20 cellular contexts compared by ENCODE assay signal in genomic region chr6:159951772-159952171, GRCh38. TPM values are rescaled to one million over a fixed set of nuclear protein-coding genes. Genes with fewer than 3 reads are reported as not detected.
DNase-seq lines count a peak whose midpoint lies in the region; ATAC-seq, FAIRE-seq and TF ChIP-seq lines count a peak whose summit lies in the region.
"Had no signal": no experiment of that assay in that cellular context is flagged by ENCODE, and none has a peak within 500 bp of the region (broad histone marks: within the 10 kb centered on the region; RNA-seq: fewer than 3 reads in every experiment).

No MANE protein-coding gene starts in this region.

- FAIRE-seq in K562 (lab: Jason Lieb, UNC): no peak
- FAIRE-seq: H54 had no signal

- POLR2A ChIA-PET in K562 (lab: Yijun Ruan, JAX): interaction anchor here (1.0 to 3.1 kb wide), 2 partner anchors 13 to 16 kb away, joined by 3 to 9 read pairs; no protein-coding TSS in a partner anchor

- no peak overlapping the region for H3K4me3 ChIP-seq in heart left ventricle
- H3K4me3 ChIP-seq in right atrium auricular region: no peak overlapping the region
- H3K4me3 ChIP-seq in K562: no peak overlapping the region
- H3K4me3 ChIP-seq in left lung: no peak overlapping the region
- H3K4me3 ChIP-seq in subcutaneous abdominal adipose tissue (ENCODE audit: low read depth in 1 of 5, low read length in 5 of 5): peak overlapping the region in 1 of 5 donors; percentile 11
- H3K4me3 ChIP-seq in uterus: no peak overlapping the region
- no peak overlapping the region for H3K4me3 ChIP-seq in mammary epithelial cell (replicated peaks in 1 of 3; ENCODE audit: insufficient read depth in 1 of 3, low read depth in 2 of 3, low read length in 3 of 3)
- H3K4me3 ChIP-seq: MG63 had no signal

- intact Hi-C loops in heart left ventricle (cut with DNase I) (no loop called here), K562 (cut with micrococcal nuclease) (no loop called here), left lung (cut with DNase I) (no loop called here), uterus (cut with DNase I; ENCODE audit: low total_unique reads) (no loop called here), mammary epithelial cell (cut with micrococcal nuclease) (no loop called here)

- H3K4me1 ChIP-seq in heart left ventricle: peaks cover 0 to 38% (median 10%) of the 10 kb centered on the region in 12 donors
- H3K4me1 ChIP-seq in right atrium auricular region: no peaks in the 10 kb centered on the region
- H3K4me1 ChIP-seq in K562 (replicated peaks in 1 of 2; ENCODE audit: control insufficient read depth in 2 of 2, insufficient read depth in 2 of 2, low read length in 2 of 2): no peaks in the 10 kb centered on the region
- H3K4me1 ChIP-seq in left lung: peaks cover 23 to 44% of the 10 kb centered on the region in 2 donors
- H3K4me1 ChIP-seq in subcutaneous abdominal adipose tissue (ENCODE audit: control insufficient read depth in 5 of 5, insufficient read depth in 5 of 5, low read length in 5 of 5): peaks cover 1 to 37% (median 19%) of the 10 kb centered on the region in 5 donors
- H3K4me1 ChIP-seq in uterus: no peaks in the 10 kb centered on the region
- H3K4me1 ChIP-seq in mammary epithelial cell (ENCODE audit: insufficient read depth, low read length): no peaks in the 10 kb centered on the region

- TF ChIP-seq RAD21 in K562 (CRISPR knock-in tag; conservative IDR thresholded peaks at IDR 0.05 in 1 of 2, IDR thresholded peaks at IDR 0.05 in 1 of 2): no peak

- in situ Hi-C loops in K562 (cut with MboI): no loop called here
- in situ Hi-C loops in mammary epithelial cell (cut with MboI; ENCODE audit: low sequenced_read_pairs in 2 of 2): no loop called here

- peak in 2 of 5 donors; percentile 36 to 48 for DNase-seq in heart left ventricle
- DNase-seq in right atrium auricular region (ENCODE audit: low spot score): no peak
- DNase-seq in K562 (ENCODE audit: extremely low read depth in 1 of 4, low spot score in 3 of 4): no peak
- DNase-seq in left lung: no peak
- no peak for DNase-seq in kidney tubule cell (ENCODE audit: low spot score)
- no peak for DNase-seq in uterus
- no peak for DNase-seq in mammary epithelial cell
- DNase-seq: 8988T, DMS 273 treated with DMSO at 0.1 percent for 48 hours, HFFc6, Karpas-422, MG63, NCI-H1092, NCI-H146, NCI-H2081, NCI-H510A, NCI-H774 had no signal

- dilution Hi-C loops in mammary epithelial cell (cut with HindIII; ENCODE audit: low sequenced_read_pairs): no loop called here

- H2AFZ ChIP-seq in K562 (ENCODE audit: low read depth, low read length): peak overlapping the region; percentile 35; the same call in 1 of the 2 replicates
- no peak overlapping the region for H2AFZ ChIP-seq in mammary epithelial cell (ENCODE audit: low read depth, low read length)

- no peaks in the 10 kb centered on the region for H3K9me1 ChIP-seq in K562 (ENCODE audit: control insufficient read depth, insufficient read depth, low read length)

- WGBS in heart left ventricle, 4 donors: 52 to 63% (median 58%) methylated on average over 7 of the region's 7 CpGs
- WGBS in K562 (ENCODE audit: insufficient coverage, low coverage, missing lambda C conversion rate): 11% methylated on average over 7 of the region's 7 CpGs
- WGBS in mammary epithelial cell (ENCODE audit: low coverage, missing lambda C conversion rate): 83% methylated on average over 1 of the region's 7 CpGs

- no peaks in the 10 kb centered on the region for H3K9me3 ChIP-seq in heart left ventricle
- H3K9me3 ChIP-seq in right atrium auricular region: no peaks in the 10 kb centered on the region
- no peaks in the 10 kb centered on the region for H3K9me3 ChIP-seq in K562 (replicated peaks; ENCODE audit: control insufficient read depth, insufficient read depth, low read depth, low read length)
- H3K9me3 ChIP-seq in left lung: no peaks in the 10 kb centered on the region
- no peaks in the 10 kb centered on the region for H3K9me3 ChIP-seq in subcutaneous abdominal adipose tissue (ENCODE audit: control insufficient read depth in 5 of 5, low read length in 5 of 5)
- H3K9me3 ChIP-seq in uterus: no peaks in the 10 kb centered on the region
- no peaks in the 10 kb centered on the region for H3K9me3 ChIP-seq in mammary epithelial cell (replicated peaks; ENCODE audit: insufficient read depth, low read length)
- H3K9me3 ChIP-seq: MG63 had no signal

- H3K27ac ChIP-seq in heart left ventricle (peak overlapping the region in 8 of 12 donors; percentile 10 to 69 (median 40)), right atrium auricular region (no peak overlapping the region), K562 (ENCODE audit: extremely low read depth, low read depth, low read length) (no peak overlapping the region), left lung (peak overlapping the region; percentile 68 to 91), subcutaneous abdominal adipose tissue (ENCODE audit: low read depth, low read length) (peak overlapping the region; percentile 67), uterus (peak overlapping the region in 1 of 2 donors; percentile 29), mammary epithelial cell (ENCODE audit: insufficient read depth, low read depth, low read length) (no peak overlapping the region)
- H3K27ac ChIP-seq: C4-2B had no signal

- no peak for TF ChIP-seq EP300 in K562 (IDR thresholded peaks at IDR 0.05; ENCODE audit: low read length)

- H4K20me1 ChIP-seq in K562 (replicated peaks; ENCODE audit: control insufficient read depth, insufficient read depth, low read length) (no peaks in the 10 kb centered on the region), mammary epithelial cell (ENCODE audit: insufficient read depth, low read length) (no peaks in the 10 kb centered on the region)

- TF ChIP-seq POLR2A in heart left ventricle (IDR thresholded peaks at IDR 0.05) (no peak), K562 (conservative IDR thresholded peaks at IDR 0.05) (no peak), uterus (IDR thresholded peaks at IDR 0.05) (no peak)

- no peak overlapping the region; the same call in 1 of the 2 replicates for H3K4me2 ChIP-seq in K562 (ENCODE audit: insufficient read depth, low read length)
- no peak overlapping the region for H3K4me2 ChIP-seq in mammary epithelial cell (ENCODE audit: insufficient read depth, low read depth, low read length)

- no peak for TF ChIP-seq CTCF in heart left ventricle (IDR thresholded peaks at IDR 0.05)
- TF ChIP-seq CTCF in right atrium auricular region (IDR thresholded peaks at IDR 0.05): no peak
- no peak for TF ChIP-seq CTCF in K562 (IDR thresholded peaks at IDR 0.05 in 2 of 3, conservative IDR thresholded peaks at IDR 0.05 in 1 of 3; ENCODE audit: insufficient read depth in 2 of 3, low read depth in 1 of 3, low read length in 3 of 3)
- no peak for TF ChIP-seq CTCF in left lung (IDR thresholded peaks at IDR 0.05)
- TF ChIP-seq CTCF in uterus (IDR thresholded peaks at IDR 0.05): no peak
- TF ChIP-seq CTCF in mammary epithelial cell (conservative IDR thresholded peaks at IDR 0.05 in 1 of 2, IDR thresholded peaks at IDR 0.05 in 1 of 2; ENCODE audit: extremely low read depth in 1 of 2, insufficient read depth in 1 of 2, low read depth in 1 of 2, low read length in 2 of 2): no peak

- H3K9ac ChIP-seq in K562 (ENCODE audit: insufficient read depth in 1 of 2, low read depth in 2 of 2, low read length in 2 of 2): no peak overlapping the region
- H3K9ac ChIP-seq in subcutaneous abdominal adipose tissue (ENCODE audit: low read length in 5 of 5): no peak overlapping the region
- H3K9ac ChIP-seq in mammary epithelial cell (ENCODE audit: insufficient read depth, low read length): no peak overlapping the region

- H3K27me3 ChIP-seq in heart left ventricle (no peaks in the 10 kb centered on the region), right atrium auricular region (no peaks in the 10 kb centered on the region), K562 (ENCODE audit: control insufficient read depth in 2 of 2, insufficient read depth in 2 of 2, low read length in 2 of 2) (peaks cover 34 to 35% of the 10 kb centered on the region in 2 experiments), left lung (no peaks in the 10 kb centered on the region), subcutaneous abdominal adipose tissue (ENCODE audit: control insufficient read depth in 5 of 5, insufficient read depth in 4 of 5, low read length in 5 of 5) (peaks cover 0 to 3% (median 0%) of the 10 kb centered on the region in 5 donors), uterus (no peaks in the 10 kb centered on the region), mammary epithelial cell (ENCODE audit: insufficient read depth, low read length) (no peaks in the 10 kb centered on the region)
- H3K27me3 ChIP-seq: MG63 had no signal

- peak; percentile 38 to 89 (median 50) for ATAC-seq in heart left ventricle
- ATAC-seq in K562: peak; percentile 28
- no peak for ATAC-seq in left lung

- H3K79me2 ChIP-seq in K562 (ENCODE audit: control insufficient read depth, insufficient read depth, low read length): no peaks in the 10 kb centered on the region
- H3K79me2 ChIP-seq in mammary epithelial cell (ENCODE audit: insufficient read depth, low read length): no peaks in the 10 kb centered on the region

- CTCF ChIA-PET in K562 (lab: Yijun Ruan, JAX; ENCODE audit: low intra/inter-chr PET ratio) (no interaction called here), mammary epithelial cell (lab: Charles Lee; ENCODE audit: low non-redundant PET) (no interaction called here)

- H3K36me3 ChIP-seq in heart left ventricle (no peaks in the 10 kb centered on the region), right atrium auricular region (no peaks in the 10 kb centered on the region), K562 (ENCODE audit: control insufficient read depth, insufficient read depth, low read length) (no peaks in the 10 kb centered on the region), left lung (no peaks in the 10 kb centered on the region), subcutaneous abdominal adipose tissue (ENCODE audit: control insufficient read depth in 5 of 5, insufficient read depth in 5 of 5, low read length in 5 of 5) (no peaks in the 10 kb centered on the region), uterus (no peaks in the 10 kb centered on the region), mammary epithelial cell (ENCODE audit: insufficient read depth, low read length) (no peaks in the 10 kb centered on the region)
- H3K36me3 ChIP-seq: MG63 had no signal

- BruUV-seq in K562 (replicated peaks; lab: Mats Ljungman, UMichigan): no TSS peak
- no TSS peak for BruUV-seq in mammary epithelial cell (replicated peaks; lab: Mats Ljungman, UMichigan)

RNA-seq across cellular contexts. Expression of gene IGF2R, which starts 17.1 kb away (rescaled TPM):
- total RNA-seq in heart left ventricle: 100 to 1,000 TPM in 2 of 9 donors, 10 to 100 TPM in 7; 49.3 to 111 (median 74.0) TPM
- polyA plus RNA-seq in heart left ventricle: 10 to 100 TPM; 15.4 to 38.0 TPM
- total RNA-seq in right atrium auricular region: 10 to 100 TPM; 47.9 to 48.9 TPM
- total RNA-seq in K562 (2011; cell fraction: chromatin; rRNA removed; ENCODE audit: low replicate concordance): 302 and 333 TPM in 2 replicates
- total RNA-seq in K562 (2011; cell fraction: nucleolus; rRNA removed): 228 and 239 TPM in 2 replicates
- 228 and 238 TPM in 2 replicates for total RNA-seq in K562 (2011; cell fraction: nucleoplasm; rRNA removed)
- total RNA-seq in K562 (2014; rRNA removed): 36.9 and 41.3 TPM in 2 replicates
- 34.4 and 37.8 TPM in 2 replicates for total RNA-seq in K562 (2014; rRNA removed; fragmentation: Illumina TruSeq; extraction: Trizol)
- total RNA-seq in K562 (2015; rRNA removed; fragmentation: Illumina TruSeq; extraction: Trizol): 34.5 and 37.5 TPM in 2 replicates
- total RNA-seq in K562 (2021): 84.7 and 92.3 TPM in 2 replicates
- 13.2 and 16.7 TPM in 2 replicates for polyA plus RNA-seq in K562 (2011; rRNA removed)
- 12.7 and 14.5 TPM in 2 replicates for polyA plus RNA-seq in K562 (2011; cell fraction: cytosol; rRNA removed)
- polyA plus RNA-seq in K562 (2011; cell fraction: nucleus; rRNA removed): 55.4 and 71.5 TPM in 2 replicates
- polyA plus RNA-seq in K562 (2012): 57.1 and 73.0 TPM in 2 replicates
- polyA plus RNA-seq in K562 (2014; fragmentation: Illumina TruSeq; extraction: Trizol): 60.4 and 68.9 TPM in 2 replicates
- 1 to 10 TPM; 3.5 to 3.6 TPM for polyA plus RNA-seq in K562 (2014; fragmentation: Nextera tagmentation; extraction: Ambion mirVana)
- 30.3 and 31.0 TPM in 2 replicates for polyA plus RNA-seq in K562 (2014; rRNA removed)
- polyA minus RNA-seq in K562 (2011; rRNA and poly(A)+ RNA removed): 48.1 and 64.9 TPM in 2 replicates
- polyA minus RNA-seq in K562 (2011; cell fraction: cytosol; rRNA and poly(A)+ RNA removed): 47.2 and 72.7 TPM in 2 replicates
- 108 and 127 TPM in 2 replicates for polyA minus RNA-seq in K562 (2011; cell fraction: nucleus; rRNA and poly(A)+ RNA removed)
- total RNA-seq in left lung: 100 to 1,000 TPM; 141 to 153 TPM
- 10 to 100 TPM; 36.5 to 91.7 (median 61.7) TPM for total RNA-seq in uterus
- total RNA-seq in mammary epithelial cell: 100 to 1,000 TPM; 120 to 171 TPM
- polyA plus RNA-seq in mammary epithelial cell: 23.0 TPM
- 227 TPM for polyA minus RNA-seq in mammary epithelial cell

Comparison
In these comparisons a context has a peak if more than half of its experiments do, and no peak if none do; other contexts are left out.
1. H3K27ac ChIP-seq: peak in heart left ventricle (8 of 12), left lung (2 of 2) and subcutaneous abdominal adipose tissue (single experiment); none in right atrium auricular region (0 of 2), K562 (single experiment) and mammary epithelial cell (single experiment).